In genomic region chr19:35755550-35756371, GRCh38 we compare ENCODE assay signal across 8 cellular contexts. TPM values are rescaled to one million over a fixed set of nuclear protein-coding genes. Genes with fewer than 3 reads are reported as not detected.
DNase-seq lines count a peak whose midpoint lies in the region; ATAC-seq and TF ChIP-seq lines count a peak whose summit lies in the region.

No MANE protein-coding gene starts in this region.

- H3K36me3 Mint-ChIP-seq in activated B cell treated with CpG ODN at 0.5 μM for 24 hours (ENCODE audit: low read depth): peaks cover 34% of the 10 kb centered on the region

- intact Hi-C loops in activated B cell treated with CpG ODN at 0.5 μM for 24 hours (cut with micrococcal nuclease): loop anchor here (5.0 kb wide), 1 partner anchor 208 kb away; the partner anchor contains the start of gene TMEM147

- peak overlapping the region; percentile 67 for H3K4me3 Mint-ChIP-seq in activated B cell treated with CpG ODN at 0.5 μM for 24 hours

- H3K9me3 Mint-ChIP-seq in activated B cell treated with CpG ODN at 0.5 μM for 24 hours: no peaks in the 10 kb centered on the region

- peaks cover 33% of the 10 kb centered on the region for H3K4me1 Mint-ChIP-seq in activated B cell treated with CpG ODN at 0.5 μM for 24 hours

- H3K36me3 ChIP-seq in duodenal mucosa (ENCODE audit: control insufficient read depth in 1 of 2, insufficient read depth in 2 of 2, low read length in 2 of 2): peaks cover 10 to 33% of the 10 kb centered on the region in 2 donors
- H3K36me3 ChIP-seq in subcutaneous abdominal adipose tissue (ENCODE audit: control insufficient read depth in 5 of 5, insufficient read depth in 5 of 5, low read length in 5 of 5): peaks cover 0 to 30% (median 26%) of the 10 kb centered on the region in 5 donors

- POLR2A ChIA-PET in AG04449 (lab: Yijun Ruan, JAX) (interaction anchor here (1.4 to 2.0 kb wide), 2 partner anchors 11 to 15 kb away, joined by 6 to 7 read pairs; partner anchors contain the start of genes PSENEN and U2AF1L4), activated B cell treated with CpG ODN at 0.5 μM for 24 hours (lab: Charles Lee) (interaction anchor here (2.1 to 3.8 kb wide), 3 partner anchors 12 to 37 kb away, joined by 5 to 69 read pairs (median 12); partner anchors contain the start of genes IGFLR1, PSENEN and U2AF1L4)

- ATAC-seq in activated B cell treated with CpG ODN at 0.5 μM for 24 hours (ENCODE audit: low read depth) (no peak), HG02642 (IDR thresholded peaks at IDR 0.05; ENCODE audit: poor library complexity, unreplicated experiment) (no peak), GM18858 (IDR thresholded peaks at IDR 0.05; ENCODE audit: unreplicated experiment) (no peak)

- H3K9me3 ChIP-seq in duodenal mucosa (ENCODE audit: control insufficient read depth in 1 of 2, low read length in 2 of 2) (no peaks in the 10 kb centered on the region), subcutaneous abdominal adipose tissue (ENCODE audit: control insufficient read depth in 5 of 5, low read length in 5 of 5) (peaks cover 0 to under 1% (median 0%) of the 10 kb centered on the region in 5 donors)

- H3K4me3 ChIP-seq in AG04449 (ENCODE audit: low read depth, low read length): peak overlapping the region; percentile 65
- H3K4me3 ChIP-seq in duodenal mucosa (ENCODE audit: low read depth in 1 of 2, low read length in 2 of 2): peak overlapping the region; percentile 25 to 52
- H3K4me3 ChIP-seq in subcutaneous abdominal adipose tissue (ENCODE audit: low read depth in 1 of 5, low read length in 5 of 5): peak overlapping the region; percentile 71 to 99 (median 98)

- TF ChIP-seq CTCF in AG04449 (IDR thresholded peaks at IDR 0.05; ENCODE audit: insufficient read depth, low read length, missing control alignments) (no peak), activated B cell treated with CpG ODN at 0.5 μM for 24 hours (IDR thresholded peaks at IDR 0.05) (no peak)

- no peak for DNase-seq in AG04449 (ENCODE audit: low read depth, low spot score)
- no peak for DNase-seq in activated B cell treated with CpG ODN at 0.5 μM for 24 hours
- peak; percentile 83 for DNase-seq in mucosa of gallbladder (ENCODE audit: low spot score)
- DNase-seq in NCI-H510A treated with DMSO at 0.1 percent for 48 hours (lab: John Stamatoyannopoulos, UW): no peak

- H3K27ac Mint-ChIP-seq in activated B cell treated with CpG ODN at 0.5 μM for 24 hours: no peak overlapping the region

- CTCF ChIA-PET in AG04449 (lab: Yijun Ruan, JAX) (interaction anchor here (1.4 kb wide), 1 partner anchor 177 kb away, joined by 4 read pairs; no protein-coding TSS in a partner anchor), activated B cell treated with CpG ODN at 0.5 μM for 24 hours (lab: Charles Lee) (interaction anchor here (0.9 kb wide), 1 partner anchor 11 kb away, joined by 3 read pairs; the partner anchor contains the start of genes PSENEN and U2AF1L4)

- H3K27ac ChIP-seq in duodenal mucosa (ENCODE audit: low read depth, low read length) (peak overlapping the region; percentile 62), subcutaneous abdominal adipose tissue (ENCODE audit: low read depth, low read length) (peak overlapping the region; percentile 96)

- H3K4me1 ChIP-seq in duodenal mucosa (ENCODE audit: control insufficient read depth in 1 of 2, insufficient read depth in 2 of 2, low read length in 2 of 2) (peaks cover 23 to 31% of the 10 kb centered on the region in 2 donors), subcutaneous abdominal adipose tissue (ENCODE audit: control insufficient read depth in 5 of 5, insufficient read depth in 5 of 5, low read length in 5 of 5) (peaks cover 0 to 59% (median 45%) of the 10 kb centered on the region in 5 donors)

- H3K27me3 Mint-ChIP-seq in activated B cell treated with CpG ODN at 0.5 μM for 24 hours: peaks cover 15% of the 10 kb centered on the region

- peak overlapping the region; percentile 2 to 18 for H3K9ac ChIP-seq in duodenal mucosa (ENCODE audit: low read depth in 1 of 2, low read length in 2 of 2)
- H3K9ac ChIP-seq in subcutaneous abdominal adipose tissue (ENCODE audit: low read length in 5 of 5): peak overlapping the region; percentile 35 to 92 (median 71)

- peaks cover 0 to 4% of the 10 kb centered on the region in 2 donors for H3K27me3 ChIP-seq in duodenal mucosa (ENCODE audit: control insufficient read depth in 1 of 2, insufficient read depth in 2 of 2, low read length in 2 of 2)
- H3K27me3 ChIP-seq in subcutaneous abdominal adipose tissue (ENCODE audit: control insufficient read depth in 5 of 5, insufficient read depth in 4 of 5, low read length in 5 of 5): no peaks in the 10 kb centered on the region

RNA-seq across cellular contexts. Expression of gene HSPB6, which starts 1.1 kb away (rescaled TPM):
- total RNA-seq in activated B cell treated with CpG ODN at 0.5 μM for 24 hours (not detected in 2 replicates), mucosa of gallbladder (654 TPM)

RNA-seq across cellular contexts. Expression of gene PROSER3, which starts 2.2 kb away (rescaled TPM):
- total RNA-seq in activated B cell treated with CpG ODN at 0.5 μM for 24 hours (43.7 and 60.5 TPM in 2 replicates), mucosa of gallbladder (31.2 TPM)

RNA-seq across cellular contexts. Expression of gene LIN37, which starts 7.4 kb away (rescaled TPM):
- 12.2 and 14.3 TPM in 2 replicates for total RNA-seq in activated B cell treated with CpG ODN at 0.5 μM for 24 hours
- total RNA-seq in mucosa of gallbladder: 10.1 TPM

RNA-seq across cellular contexts. Expression of gene PSENEN, which starts 10.3 kb away (rescaled TPM):
- total RNA-seq in activated B cell treated with CpG ODN at 0.5 μM for 24 hours: 45.0 and 45.6 TPM in 2 replicates
- total RNA-seq in mucosa of gallbladder: 67.9 TPM

RNA-seq across cellular contexts. Expression of gene U2AF1L4, which starts 10.5 kb away (rescaled TPM):
- 41.0 and 46.1 TPM in 2 replicates for total RNA-seq in activated B cell treated with CpG ODN at 0.5 μM for 24 hours
- total RNA-seq in mucosa of gallbladder: 23.9 TPM

Comparison
In these comparisons a context has a peak if more than half of its experiments do, and no peak if none do; other contexts are left out.
1. H3K4me3 ChIP-seq: peak in every context shown above with its lines; median percentile 98 in subcutaneous abdominal adipose tissue; 65 in AG04449; 38 in duodenal mucosa.
2. RNA of gene HSPB6, which starts 1.1 kb away (total RNA-seq): 654 TPM in mucosa of gallbladder (single experiment); not detected in activated B cell treated with CpG ODN at 0.5 μM for 24 hours; every median in the first group is over 100 times any median in the second.